ENCODE assay signal across 8 cellular contexts in genomic region chr18:13465126-13465446, GRCh38.
DNase-seq lines count a peak whose midpoint lies in the region; ATAC-seq, FAIRE-seq and TF ChIP-seq lines count a peak whose summit lies in the region.

No MANE protein-coding gene starts in this region.

- ATAC-seq in CD4-positive, CD25-positive, alpha-beta regulatory T cell (ENCODE audit: low read depth in 2 of 2): peak in 1 of 2 donors; percentile 30
- ATAC-seq in GM19395 (IDR thresholded peaks at IDR 0.05; ENCODE audit: unreplicated experiment) (peak; percentile 42), HG03520 (IDR thresholded peaks at IDR 0.05; ENCODE audit: unreplicated experiment) (peak; percentile 18)

- H3K9me3 Mint-ChIP-seq in CD4-positive, CD25-positive, alpha-beta regulatory T cell: peaks cover 0 to 11% (median 4%) of the 10 kb centered on the region in 7 donors
- peaks cover 0 to 5% (median under 1%) of the 10 kb centered on the region in 6 donors for H3K9me3 Mint-ChIP-seq in immature natural killer cell
- peaks cover 13% of the 10 kb centered on the region for H3K9me3 Mint-ChIP-seq in progenitor cell of endocrine pancreas (ENCODE audit: low read depth)

- no peak for DNase-seq in CD4-positive, CD25-positive, alpha-beta regulatory T cell
- DNase-seq in immature natural killer cell: no peak
- DNase-seq in progenitor cell of endocrine pancreas (ENCODE audit: low spot score, unreplicated experiment): no peak
- DNase-seq in HTR-8/SVneo (ENCODE audit: insufficient read length, low spot score): no peak
- no peak for DNase-seq in KG1 (lab: John Stamatoyannopoulos, UW)
- no peak for DNase-seq in RKO (ENCODE audit: low spot score)

- TF ChIP-seq CTCF in progenitor cell of endocrine pancreas (IDR thresholded peaks at IDR 0.05; ENCODE audit: unreplicated experiment): no peak

- peaks cover 8% of the 10 kb centered on the region for H3K36me3 ChIP-seq in CD4-positive, CD25-positive, alpha-beta regulatory T cell (ENCODE audit: control insufficient read depth, insufficient read depth, low read length)

- H3K9me3 ChIP-seq in CD4-positive, CD25-positive, alpha-beta regulatory T cell (ENCODE audit: control insufficient read depth in 2 of 2, low read length in 2 of 2): no peaks in the 10 kb centered on the region

- peaks cover 24% of the 10 kb centered on the region for H3K36me3 Mint-ChIP-seq in CD4-positive, CD25-positive, alpha-beta regulatory T cell
- H3K36me3 Mint-ChIP-seq in immature natural killer cell (peaks cover 4 to 17% (median 9%) of the 10 kb centered on the region in 3 donors), progenitor cell of endocrine pancreas (ENCODE audit: insufficient read depth) (no peaks in the 10 kb centered on the region)

- H3K4me1 ChIP-seq in CD4-positive, CD25-positive, alpha-beta regulatory T cell (ENCODE audit: control insufficient read depth, insufficient read depth, low read length, poor library complexity, severe bottlenecking): peaks cover 58% of the 10 kb centered on the region

- FAIRE-seq in HTR-8/SVneo (lab: Jason Lieb, UNC): no peak

- H3K4me3 ChIP-seq in CD4-positive, CD25-positive, alpha-beta regulatory T cell (ENCODE audit: low read depth, low read length): peak overlapping the region; percentile 86

- peak overlapping the region; percentile 89 to 96 (median 92) for H3K27ac Mint-ChIP-seq in CD4-positive, CD25-positive, alpha-beta regulatory T cell
- peak overlapping the region; percentile 87 to 96 (median 94) for H3K27ac Mint-ChIP-seq in immature natural killer cell
- H3K27ac Mint-ChIP-seq in progenitor cell of endocrine pancreas: no peak overlapping the region

- H3K27ac ChIP-seq in CD4-positive, CD25-positive, alpha-beta regulatory T cell (ENCODE audit: insufficient read depth, low read length, poor library complexity, severe bottlenecking): peak overlapping the region; percentile 70

- H3K4me3 Mint-ChIP-seq in CD4-positive, CD25-positive, alpha-beta regulatory T cell: peak overlapping the region; percentile 91 to 95 (median 94)
- H3K4me3 Mint-ChIP-seq in immature natural killer cell (peak overlapping the region; percentile 91 to 97 (median 94)), progenitor cell of endocrine pancreas (ENCODE audit: low read depth) (no peak overlapping the region)

- H3K27me3 ChIP-seq in CD4-positive, CD25-positive, alpha-beta regulatory T cell (ENCODE audit: control insufficient read depth, insufficient read depth, low read length): no peaks in the 10 kb centered on the region

- H3K4me1 Mint-ChIP-seq in CD4-positive, CD25-positive, alpha-beta regulatory T cell: peaks cover 45 to 90% (median 78%) of the 10 kb centered on the region in 4 donors
- H3K4me1 Mint-ChIP-seq in immature natural killer cell (peaks cover 66 to 83% of the 10 kb centered on the region in 2 donors), progenitor cell of endocrine pancreas (ENCODE audit: low read depth) (no peaks in the 10 kb centered on the region)

- H3K27me3 Mint-ChIP-seq in CD4-positive, CD25-positive, alpha-beta regulatory T cell: no peaks in the 10 kb centered on the region
- H3K27me3 Mint-ChIP-seq in immature natural killer cell (ENCODE audit: low read depth in 3 of 3): peaks cover 0 to 9% (median 7%) of the 10 kb centered on the region in 3 donors
- H3K27me3 Mint-ChIP-seq in progenitor cell of endocrine pancreas: no peaks in the 10 kb centered on the region
